ENCODE assay signal across 21 cellular contexts in genomic region chr5:151906246-151906645, GRCh38. TPM values are rescaled to one million over a fixed set of nuclear protein-coding genes. Genes with fewer than 3 reads are reported as not detected.
DNase-seq lines count a peak whose midpoint lies in the region; ATAC-seq and TF ChIP-seq lines count a peak whose summit lies in the region.
"Had no signal": no experiment of that assay in that cellular context is flagged by ENCODE, and none has a peak within 500 bp of the region (broad histone marks: within the 10 kb centered on the region; RNA-seq: fewer than 3 reads in every experiment).

No MANE protein-coding gene starts in this region.

- CTCF ChIA-PET in A673 (lab: Charles Lee) (no interaction called here), Caco-2 (lab: Charles Lee) (no interaction called here)

- H3K4me1 Mint-ChIP-seq in endodermal cell (peaks cover 31% of the 10 kb centered on the region), Caco-2 (ENCODE audit: low read depth, unreplicated experiment) (no peaks in the 10 kb centered on the region)

- no peak overlapping the region for H3K4me3 Mint-ChIP-seq in endodermal cell
- no peak overlapping the region for H3K4me3 Mint-ChIP-seq in Caco-2 (ENCODE audit: unreplicated experiment)
- H3K4me3 Mint-ChIP-seq: activated T-cell treated with anti-CD3 and anti-CD28 coated beads, Interleukin-2, amount 50 U/mL, for 72 hours had no signal

- intact Hi-C loops in A673 (cut with micrococcal nuclease; ENCODE audit: unreplicated experiment): no loop called here
- intact Hi-C loops in Caco-2 (cut with micrococcal nuclease; ENCODE audit: unreplicated experiment): no loop called here
- intact Hi-C loops in posterior vena cava (cut with DNase I): no loop called here

- BruUV-seq in A673 (replicated peaks; lab: Mats Ljungman, UMichigan) (no TSS peak), Caco-2 (replicated peaks; lab: Mats Ljungman, UMichigan) (no TSS peak)

- TF ChIP-seq CTCF in A673 (conservative IDR thresholded peaks at IDR 0.05; ENCODE audit: low read depth, low read length): no peak
- TF ChIP-seq CTCF in endodermal cell (conservative IDR thresholded peaks at IDR 0.05): no peak
- no peak for TF ChIP-seq CTCF in Caco-2 (IDR thresholded peaks at IDR 0.05; ENCODE audit: insufficient read depth in 1 of 2, low read depth in 1 of 2, low read length in 1 of 2, severe bottlenecking in 1 of 2, unreplicated experiment in 1 of 2)

- peak; percentile 69 for DNase-seq in A673 (ENCODE audit: low spot score)
- DNase-seq in EL: peak; percentile 64
- DNase-seq in NCI-H748 treated with DMSO at 0.1 percent for 48 hours (lab: John Stamatoyannopoulos, UW): peak; percentile 36
- no peak for DNase-seq in endodermal cell
- DNase-seq in Caco-2: no peak
- no peak for DNase-seq in posterior vena cava (ENCODE audit: low spot score)
- DNase-seq in SW480 (ENCODE audit: low spot score): no peak
- DNase-seq: activated CD8-positive, alpha-beta memory T cell treated with anti-CD3 and anti-CD28 coated beads for 24 hours; activated naive CD4-positive, alpha-beta T cell treated with anti-CD3 and anti-CD28 coated beads, Interleukin-2, amount 50 U/mL, for 16 hours; activated T-cell treated with anti-CD3 and anti-CD28 coated beads, Interleukin-2, amount 50 U/mL, for 72 hours; anterior cingulate cortex; left ventricle myocardium inferior; NCI-H146; psoas muscle; small intestine; stimulated activated CD4-positive, alpha-beta T cell treated with anti-CD3 and anti-CD28 coated beads, Interleukin-2, amount 100 ng/mL, for 48 hours; stimulated activated naive CD8-positive, alpha-beta T cell treated with anti-CD3 and anti-CD28 coated beads, Interleukin-15, Interleukin-2, amounts not matched to agents 100 U/mL and 50 U/mL, for 24 hours; transverse colon had no signal

- H3K27me3 ChIP-seq in A673 (replicated peaks; ENCODE audit: insufficient read depth, low read depth, low read length, poor library complexity): no peaks in the 10 kb centered on the region
- H3K27me3 ChIP-seq in endodermal cell (ENCODE audit: control insufficient read depth, insufficient read depth, low read length, poor library complexity, severe bottlenecking): peaks cover 67% of the 10 kb centered on the region
- H3K27me3 ChIP-seq in Caco-2 (replicated peaks; ENCODE audit: control insufficient read depth, insufficient read depth, low read length): no peaks in the 10 kb centered on the region

- peak overlapping the region; percentile 81 for H3K27ac ChIP-seq in A673 (ENCODE audit: low read depth, low read length, poor library complexity, severe bottlenecking)
- peak overlapping the region; percentile 18 for H3K27ac ChIP-seq in endodermal cell (ENCODE audit: low read depth, low read length)
- H3K27ac ChIP-seq: left ventricle myocardium inferior, psoas muscle, transverse colon had no signal

- H3K4me1 ChIP-seq in A673 (ENCODE audit: insufficient read depth, low read length, poor library complexity, severe bottlenecking) (peaks cover 54% of the 10 kb centered on the region), endodermal cell (ENCODE audit: control insufficient read depth, insufficient read depth, low read length) (peaks cover 10% of the 10 kb centered on the region), Caco-2 (no peaks in the 10 kb centered on the region)
- H3K4me1 ChIP-seq: psoas muscle, transverse colon had no signal

- no peaks in the 10 kb centered on the region for H3K9me3 ChIP-seq in A673 (ENCODE audit: low read depth, low read length, poor library complexity, severe bottlenecking)
- H3K9me3 ChIP-seq in endodermal cell (ENCODE audit: control insufficient read depth, low read length): no peaks in the 10 kb centered on the region
- no peaks in the 10 kb centered on the region for H3K9me3 ChIP-seq in Caco-2
- H3K9me3 ChIP-seq: left ventricle myocardium inferior, psoas muscle, transverse colon had no signal

- H3K9ac ChIP-seq in endodermal cell (ENCODE audit: extremely low read depth, low read length, poor library complexity, severe bottlenecking): no peak overlapping the region

- peaks cover 88% of the 10 kb centered on the region for H3K27me3 Mint-ChIP-seq in endodermal cell (ENCODE audit: insufficient read depth)
- peaks cover 17% of the 10 kb centered on the region for H3K27me3 Mint-ChIP-seq in Caco-2 (ENCODE audit: insufficient read depth, unreplicated experiment)

- peak overlapping the region; percentile 13 for H3K4me3 ChIP-seq in A673 (ENCODE audit: low read depth, low read length, poor library complexity, severe bottlenecking)
- no peak overlapping the region for H3K4me3 ChIP-seq in endodermal cell (ENCODE audit: low read length)
- H3K4me3 ChIP-seq in Caco-2 (ENCODE audit: low read depth, low read length): no peak overlapping the region
- H3K4me3 ChIP-seq: left ventricle myocardium inferior, psoas muscle, transverse colon had no signal

- WGBS in endodermal cell (ENCODE audit: insufficient coverage in 1 of 2, insufficient read length in 1 of 2), 2 experiments: 86% methylated on average over 2 to 3 of the region's 3 CpGs

- ATAC-seq in GM18519 (IDR thresholded peaks at IDR 0.05; ENCODE audit: low FRiP score, unreplicated experiment): no peak
- ATAC-seq: activated T-cell treated with anti-CD3 and anti-CD28 coated beads, Interleukin-2, amount 50 U/mL, for 72 hours; psoas muscle; stimulated activated naive CD8-positive, alpha-beta T cell treated with anti-CD3 and anti-CD28 coated beads, Interleukin-15, Interleukin-2, amounts not matched to agents 100 U/mL and 50 U/mL, for 24 hours had no signal

- H3K27ac Mint-ChIP-seq in endodermal cell: no peak overlapping the region
- no peak overlapping the region for H3K27ac Mint-ChIP-seq in Caco-2 (ENCODE audit: unreplicated experiment)
- H3K27ac Mint-ChIP-seq: activated T-cell treated with anti-CD3 and anti-CD28 coated beads, Interleukin-2, amount 50 U/mL, for 72 hours had no signal

- H3K36me3 ChIP-seq in A673 (ENCODE audit: insufficient read depth, low read length, poor library complexity, severe bottlenecking) (no peaks in the 10 kb centered on the region), endodermal cell (ENCODE audit: control insufficient read depth, insufficient read depth, low read length) (no peaks in the 10 kb centered on the region), Caco-2 (ENCODE audit: control insufficient read depth, insufficient read depth, low read length) (no peaks in the 10 kb centered on the region)
- H3K36me3 ChIP-seq: left ventricle myocardium inferior, transverse colon had no signal

- H3K9me3 Mint-ChIP-seq in endodermal cell (no peaks in the 10 kb centered on the region), Caco-2 (ENCODE audit: unreplicated experiment) (no peaks in the 10 kb centered on the region)
- H3K9me3 Mint-ChIP-seq: activated T-cell treated with anti-CD3 and anti-CD28 coated beads, Interleukin-2, amount 50 U/mL, for 72 hours had no signal

- H3K36me3 Mint-ChIP-seq in endodermal cell (ENCODE audit: low read depth): no peaks in the 10 kb centered on the region
- H3K36me3 Mint-ChIP-seq in Caco-2 (ENCODE audit: insufficient read depth, unreplicated experiment): no peaks in the 10 kb centered on the region

- POLR2A ChIA-PET in A673 (lab: Charles Lee; ENCODE audit: low non-redundant PET) (interaction anchor here (0.6 kb wide), 1 partner anchor 299 kb away, joined by 4 read pairs; no protein-coding TSS in a partner anchor), Caco-2 (lab: Charles Lee) (no interaction called here)

RNA-seq across cellular contexts. Expression of gene GLRA1, which starts 18.4 kb away (rescaled TPM):
- total RNA-seq in A673 (2021) (not detected in 2 replicates), endodermal cell (not detected), Caco-2 (2022) (not detected in 2 replicates), posterior vena cava (not detected)
- polyA plus RNA-seq in endodermal cell (2013, experiment 1 of 2): 28.3 TPM
- 28.7 TPM for polyA plus RNA-seq in endodermal cell (2013, experiment 2 of 2)
- total RNA-seq: activated T-cell treated with anti-CD3 and anti-CD28 coated beads, Interleukin-2, amount 50 U/mL, for 72 hours; fibroblast of lung; left ventricle myocardium inferior; psoas muscle; transverse colon had no signal
- polyA plus RNA-seq: fibroblast of lung, neural cell, psoas muscle, small intestine had no signal

Comparison
In these comparisons a context has a peak if more than half of its experiments do, and no peak if none do; other contexts are left out.
1. DNase-seq: peak in A673 (single experiment), EL (single experiment) and NCI-H748 treated with DMSO at 0.1 percent for 48 hours (single experiment); none in endodermal cell (single experiment), Caco-2 (0 of 2), posterior vena cava (single experiment) and SW480 (single experiment).